In genomic region chr5:137223324-137224295, GRCh38 we compare ENCODE assay signal across 1 cellular context.
TF ChIP-seq lines count a peak whose summit lies in the region.

No MANE protein-coding gene starts in this region.

TF ChIP-seq in endothelial cell of umbilical vein, 7 proteins besides CTCF, POLR2A, EP300 and RAD21:
- TF ChIP-seq POLR2AphosphoS5 (IDR thresholded peaks at IDR 0.05; ENCODE audit: insufficient read depth, low read depth, low read length), result no peak
